Comparison of ENCODE assay signal across 31 cellular contexts in the genomic region with DNA sequence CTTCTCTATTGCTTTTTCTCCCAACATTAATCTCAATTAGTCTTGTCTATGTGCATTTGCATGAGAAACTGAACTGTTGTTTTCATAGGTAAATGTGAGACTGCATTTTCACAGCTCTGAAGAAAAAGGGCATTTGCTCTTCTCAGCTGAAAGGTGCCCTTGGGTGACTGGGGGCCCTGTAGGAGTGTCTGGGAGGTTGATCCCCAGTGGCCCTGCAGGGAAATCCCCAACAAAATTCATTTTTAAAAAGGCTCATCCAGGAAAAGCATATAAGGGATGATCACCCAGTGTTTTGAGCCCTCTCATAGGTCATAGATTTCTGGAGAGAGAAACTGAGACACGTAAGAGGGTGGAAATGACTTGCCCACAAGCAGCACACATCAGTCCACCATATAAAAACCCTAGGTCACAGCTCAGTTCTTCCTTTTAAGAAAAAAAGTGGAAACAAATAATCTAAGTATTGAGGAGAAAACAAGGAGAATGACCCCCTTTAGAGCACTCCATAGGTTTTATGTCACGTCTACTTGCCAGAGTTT.
"Had no signal": no experiment of that assay in that cellular context is flagged by ENCODE, and none has a peak within 500 bp of the region (broad histone marks: within the 10 kb centered on the region; RNA-seq: fewer than 3 reads in every experiment).

No MANE protein-coding gene starts in this region.

- H3K9me3 ChIP-seq: esophagus squamous epithelium, heart right ventricle, mucosa of descending colon, right lobe of liver, stomach, thyroid gland, vagina had no signal

- H3K27ac ChIP-seq: coronary artery, esophagus squamous epithelium, heart right ventricle, neural progenitor cell, parathyroid adenoma, right lobe of liver, stomach, thyroid gland, vagina had no signal

- H3K4me3 Mint-ChIP-seq: mesothelial cell of epicardium, naive B cell, nephron, neural progenitor cell had no signal

- H3K36me3 ChIP-seq: esophagus squamous epithelium, heart right ventricle, neural progenitor cell, right lobe of liver, stomach, thyroid gland, vagina had no signal

- H2AFZ ChIP-seq: neural progenitor cell, parathyroid adenoma had no signal

- H3K27me3 Mint-ChIP-seq: naive B cell, progenitor cell of endocrine pancreas had no signal

- FAIRE-seq: endothelial cell of umbilical vein had no signal

- H3K4me2 ChIP-seq: neural progenitor cell had no signal

- H3K36me3 Mint-ChIP-seq: mesothelial cell of epicardium, naive B cell, neural progenitor cell had no signal

- H3K4me1 Mint-ChIP-seq: naive B cell had no signal

- H3K9ac ChIP-seq: neural progenitor cell, parathyroid adenoma had no signal

- ATAC-seq: heart right ventricle, left ventricle myocardium superior, mucosa of descending colon, right lobe of liver had no signal

- H3K79me2 ChIP-seq: parathyroid adenoma had no signal

- H3K4me1 ChIP-seq: heart right ventricle, neural progenitor cell, parathyroid adenoma, right lobe of liver, stomach, vagina had no signal

- H3K27ac Mint-ChIP-seq: mesothelial cell of epicardium, naive B cell, nephron, neural progenitor cell, progenitor cell of endocrine pancreas had no signal

- DNase-seq: dermis blood vessel endothelial cell; effector memory CD4-positive, alpha-beta T cell; erythroblast; esophagus squamous epithelium; foreskin melanocyte; glutamatergic neuron; heart right ventricle; hippocampal formation; islet precursor cell; kidney glomerular epithelial cell; left colon; left ventricle myocardium superior; mesenchymal stem cell; mucosa of descending colon; naive B cell; right lobe of liver; small intestine; stimulated activated CD4-positive, alpha-beta T cell treated with anti-CD3 and anti-CD28 coated beads, Interleukin-15, amount 100 ng/mL, for 24 hours; stimulated activated CD4-positive, alpha-beta T cell treated with anti-CD3 and anti-CD28 coated beads, Interleukin-2, amount 100 ng/mL, for 48 hours; stimulated activated naive CD4-positive, alpha-beta T cell treated with Interleukin-2 at 50 U/mL for 16 hours; stomach; thyroid gland; trophoblast cell had no signal

- H3K4me3 ChIP-seq: coronary artery, esophagus squamous epithelium, heart right ventricle, mucosa of descending colon, neural progenitor cell, right lobe of liver, stomach, thyroid gland, vagina had no signal

- H3K9me3 Mint-ChIP-seq: mesothelial cell of epicardium, naive B cell, nephron, neural progenitor cell had no signal

- H3K27me3 ChIP-seq: esophagus squamous epithelium, heart right ventricle, neural progenitor cell, right lobe of liver, stomach, thyroid gland, vagina had no signal
